ENCODE assay signal across 22 cellular contexts in the genomic region with DNA sequence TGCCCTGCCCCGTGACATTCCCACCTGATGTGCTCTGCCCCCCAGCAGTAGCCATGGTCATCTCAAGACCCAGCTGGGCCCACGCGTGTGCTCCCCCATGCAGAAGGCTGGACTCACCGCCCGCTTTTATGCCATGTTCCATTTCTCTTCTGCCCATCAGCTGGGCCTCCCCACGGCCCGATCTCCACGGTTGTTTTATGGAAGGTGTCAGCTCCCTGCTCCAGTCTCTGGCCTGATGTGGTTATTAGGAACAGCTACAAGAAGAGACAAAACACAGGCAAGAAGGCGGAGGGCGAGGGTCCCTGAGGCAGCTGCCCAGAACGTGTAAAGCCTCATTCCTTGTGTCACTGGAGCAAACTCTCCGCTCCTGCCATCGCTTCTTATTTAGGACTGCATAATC. TPM values are rescaled to one million over a fixed set of nuclear protein-coding genes. Genes with fewer than 3 reads are reported as not detected.
DNase-seq lines count a peak whose midpoint lies in the region; ATAC-seq and TF ChIP-seq lines count a peak whose summit lies in the region.
"Had no signal": no experiment of that assay in that cellular context is flagged by ENCODE, and none has a peak within 500 bp of the region (broad histone marks: within the 10 kb centered on the region; RNA-seq: fewer than 3 reads in every experiment).

No MANE protein-coding gene starts in this region.

- DNase-seq in GM23338 (ENCODE audit: low spot score) (no peak), nephron progenitor cell (no peak), retina (peak; percentile 44), PC-9 (no peak), amygdala (lab: John Stamatoyannopoulos, UW) (no peak), DMS114 treated with DMSO at 0.1 percent for 48 hours (lab: John Stamatoyannopoulos, UW; ENCODE audit: unreplicated experiment) (no peak)
- DNase-seq: CD4-positive, alpha-beta T cell; DMS 273 treated with DMSO at 0.1 percent for 48 hours; DMS53; DMS79 treated with DMSO at 0.1 percent for 48 hours; GF-D8; GOT3; HFFc6 had no signal

- H3K36me3 Mint-ChIP-seq in GM23338 (ENCODE audit: low read depth) (no peaks in the 10 kb centered on the region), brain (no peaks in the 10 kb centered on the region), nephron progenitor cell (ENCODE audit: low read depth) (peaks cover 3% of the 10 kb centered on the region)
- H3K36me3 Mint-ChIP-seq: CD14-positive monocyte; CD8-positive, alpha-beta memory T cell had no signal

- H3K4me1 Mint-ChIP-seq in GM23338, result peaks cover 13% of the 10 kb centered on the region
- H3K4me1 Mint-ChIP-seq in brain, result peaks cover 30% of the 10 kb centered on the region
- H3K4me1 Mint-ChIP-seq in nephron progenitor cell, result peaks cover 46% of the 10 kb centered on the region
- H3K4me1 Mint-ChIP-seq: B cell; CD14-positive monocyte; CD8-positive, alpha-beta memory T cell had no signal

- BruUV-seq in PC-9 (replicated peaks; lab: Mats Ljungman, UMichigan), result no TSS peak

- H3K27me3 ChIP-seq in GM23338 (ENCODE audit: insufficient read depth), result no peaks in the 10 kb centered on the region
- H3K27me3 ChIP-seq in PC-9 (ENCODE audit: insufficient read depth, low read depth), result peaks cover 94% of the 10 kb centered on the region
- H3K27me3 ChIP-seq: BLaER1 treated with 17β-estradiol and CSF1 and Interleukin-3, amounts not matched to agents 10 nM and 100 nM had no signal

- H2AFZ ChIP-seq in GM23338 (peak overlapping the region; percentile 80), PC-9 (no peak overlapping the region)

- ATAC-seq in GM23338, result no peak
- no peak for ATAC-seq in HG03280 (IDR thresholded peaks at IDR 0.05; ENCODE audit: unreplicated experiment)

- TF ChIP-seq CTCF in GM23338 (conservative IDR thresholded peaks at IDR 0.05; ENCODE audit: low read depth in 2 of 2), result no peak
- no peak for TF ChIP-seq CTCF in brain (conservative IDR thresholded peaks at IDR 0.05)
- TF ChIP-seq CTCF in nephron progenitor cell (IDR thresholded peaks at IDR 0.05), result no peak
- TF ChIP-seq CTCF in PC-9 (conservative IDR thresholded peaks at IDR 0.05), result no peak

- H3F3A ChIP-seq in GM23338 (replicated peaks; ENCODE audit: low read depth), result no peaks in the 10 kb centered on the region
- H3F3A ChIP-seq in PC-9 (ENCODE audit: insufficient read depth, low read depth), result no peaks in the 10 kb centered on the region

- no peak overlapping the region for H3K4me3 Mint-ChIP-seq in GM23338
- no peak overlapping the region for H3K4me3 Mint-ChIP-seq in brain
- H3K4me3 Mint-ChIP-seq in nephron progenitor cell, result no peak overlapping the region
- H3K4me3 Mint-ChIP-seq: B cell; CD14-positive monocyte; CD4-positive, alpha-beta T cell; HFFc6 had no signal

- POLR2A ChIA-PET in PC-9 (lab: Charles Lee; ENCODE audit: unreplicated experiment), result no interaction called here

- no peak overlapping the region for H3K27ac Mint-ChIP-seq in GM23338
- peak overlapping the region in 4 of 5 experiments; percentile 2 to 67 (median 32) for H3K27ac Mint-ChIP-seq in brain
- H3K27ac Mint-ChIP-seq in nephron progenitor cell, result peak overlapping the region; percentile 30
- H3K27ac Mint-ChIP-seq: B cell; CD14-positive monocyte; CD4-positive, alpha-beta T cell; HFFc6 had no signal

- CTCF ChIA-PET in PC-9 (lab: Charles Lee), result no interaction called here

- H3K27ac ChIP-seq in GM23338 (ENCODE audit: low read depth) (no peak overlapping the region), PC-9 (no peak overlapping the region)
- H3K27ac ChIP-seq: 22Rv1; BLaER1 treated with 17β-estradiol and CSF1 and Interleukin-3, amounts not matched to agents 10 nM and 100 nM had no signal

- H3K9me3 ChIP-seq in PC-9 (ENCODE audit: insufficient read depth, low read depth), result no peaks in the 10 kb centered on the region
- H3K9me3 ChIP-seq: BLaER1 treated with 17β-estradiol and CSF1 and Interleukin-3, amounts not matched to agents 10 nM and 100 nM; HAP-1 had no signal

- H3K4me1 ChIP-seq in GM23338 (ENCODE audit: insufficient read depth), result no peaks in the 10 kb centered on the region
- H3K4me1 ChIP-seq in PC-9 (replicated peaks; ENCODE audit: insufficient read depth), result no peaks in the 10 kb centered on the region
- H3K4me1 ChIP-seq: HAP-1 had no signal

- H3K79me2 ChIP-seq in GM23338 (replicated peaks; ENCODE audit: insufficient read depth), result no peaks in the 10 kb centered on the region
- no peaks in the 10 kb centered on the region for H3K79me2 ChIP-seq in PC-9 (ENCODE audit: low read depth)

- intact Hi-C loops in PC-9 (cut with micrococcal nuclease; ENCODE audit: unreplicated experiment), result no loop called here

- no peaks in the 10 kb centered on the region for H3K9me2 ChIP-seq in GM23338 (ENCODE audit: insufficient read depth)
- H3K9me2 ChIP-seq in PC-9 (ENCODE audit: insufficient read depth), result no peaks in the 10 kb centered on the region

- H3K27me3 Mint-ChIP-seq in GM23338 (ENCODE audit: insufficient read depth, low read depth, poor library complexity) (peaks cover 2% of the 10 kb centered on the region), brain (peaks cover 8% of the 10 kb centered on the region), nephron progenitor cell (ENCODE audit: low read depth, poor library complexity) (peaks cover 4% of the 10 kb centered on the region)
- H3K27me3 Mint-ChIP-seq: CD4-positive, alpha-beta T cell had no signal

- H3K4me2 ChIP-seq in GM23338, result no peak overlapping the region
- no peak overlapping the region for H3K4me2 ChIP-seq in PC-9
- H3K4me2 ChIP-seq: BLaER1 treated with 17β-estradiol and CSF1 and Interleukin-3, amounts not matched to agents 10 nM and 100 nM had no signal

- H3K36me3 ChIP-seq in GM23338 (ENCODE audit: insufficient read depth), result no peaks in the 10 kb centered on the region
- H3K36me3 ChIP-seq in PC-9 (ENCODE audit: low read depth), result no peaks in the 10 kb centered on the region
- H3K36me3 ChIP-seq: BLaER1 treated with 17β-estradiol and CSF1 and Interleukin-3, amounts not matched to agents 10 nM and 100 nM; HAP-1 had no signal

- no peaks in the 10 kb centered on the region for H4K20me1 ChIP-seq in GM23338 (replicated peaks; ENCODE audit: insufficient read depth)
- no peaks in the 10 kb centered on the region for H4K20me1 ChIP-seq in PC-9 (ENCODE audit: insufficient read depth)

- H3K9me3 Mint-ChIP-seq in GM23338 (no peaks in the 10 kb centered on the region), brain (peaks cover 0 to 2% (median 0%) of the 10 kb centered on the region in 5 experiments), nephron progenitor cell (peaks cover 2% of the 10 kb centered on the region)
- H3K9me3 Mint-ChIP-seq: CD14-positive monocyte; CD4-positive, alpha-beta T cell; CD8-positive, alpha-beta memory T cell; HFFc6 had no signal

- no peak overlapping the region for H3K4me3 ChIP-seq in GM23338
- no peak overlapping the region for H3K4me3 ChIP-seq in PC-9
- H3K4me3 ChIP-seq: BLaER1 treated with 17β-estradiol and CSF1 and Interleukin-3, amounts not matched to agents 10 nM and 100 nM; HAP-1 had no signal

TF ChIP-seq in GM23338, 12 proteins besides CTCF, POLR2A, EP300 and RAD21 (continues in another document):
- no peak for TF ChIP-seq EZH2phosphoT487 (IDR thresholded peaks at IDR 0.05; ENCODE audit: unreplicated experiment)
- TF ChIP-seq CREB1 (CRISPR knock-in tag; IDR thresholded peaks at IDR 0.05; ENCODE audit: low read depth), result no peak
- no peak for TF ChIP-seq JUNB (IDR thresholded peaks at IDR 0.05; ENCODE audit: unreplicated experiment)
- TF ChIP-seq ZNF114 (CRISPR knock-in tag; IDR thresholded peaks at IDR 0.05), result no peak
- TF ChIP-seq, protein P1, sequence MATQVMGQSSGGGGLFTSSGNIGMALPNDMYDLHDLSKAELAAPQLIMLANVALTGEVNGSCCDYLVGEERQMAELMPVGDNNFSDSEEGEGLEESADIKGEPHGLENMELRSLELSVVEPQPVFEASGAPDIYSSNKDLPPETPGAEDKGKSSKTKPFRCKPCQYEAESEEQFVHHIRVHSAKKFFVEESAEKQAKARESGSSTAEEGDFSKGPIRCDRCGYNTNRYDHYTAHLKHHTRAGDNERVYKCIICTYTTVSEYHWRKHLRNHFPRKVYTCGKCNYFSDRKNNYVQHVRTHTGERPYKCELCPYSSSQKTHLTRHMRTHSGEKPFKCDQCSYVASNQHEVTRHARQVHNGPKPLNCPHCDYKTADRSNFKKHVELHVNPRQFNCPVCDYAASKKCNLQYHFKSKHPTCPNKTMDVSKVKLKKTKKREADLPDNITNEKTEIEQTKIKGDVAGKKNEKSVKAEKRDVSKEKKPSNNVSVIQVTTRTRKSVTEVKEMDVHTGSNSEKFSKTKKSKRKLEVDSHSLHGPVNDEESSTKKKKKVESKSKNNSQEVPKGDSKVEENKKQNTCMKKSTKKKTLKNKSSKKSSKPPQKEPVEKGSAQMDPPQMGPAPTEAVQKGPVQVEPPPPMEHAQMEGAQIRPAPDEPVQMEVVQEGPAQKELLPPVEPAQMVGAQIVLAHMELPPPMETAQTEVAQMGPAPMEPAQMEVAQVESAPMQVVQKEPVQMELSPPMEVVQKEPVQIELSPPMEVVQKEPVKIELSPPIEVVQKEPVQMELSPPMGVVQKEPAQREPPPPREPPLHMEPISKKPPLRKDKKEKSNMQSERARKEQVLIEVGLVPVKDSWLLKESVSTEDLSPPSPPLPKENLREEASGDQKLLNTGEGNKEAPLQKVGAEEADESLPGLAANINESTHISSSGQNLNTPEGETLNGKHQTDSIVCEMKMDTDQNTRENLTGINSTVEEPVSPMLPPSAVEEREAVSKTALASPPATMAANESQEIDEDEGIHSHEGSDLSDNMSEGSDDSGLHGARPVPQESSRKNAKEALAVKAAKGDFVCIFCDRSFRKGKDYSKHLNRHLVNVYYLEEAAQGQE (IDR thresholded peaks at IDR 0.05; ENCODE audit: unreplicated experiment), result no peak
- no peak for TF ChIP-seq POLR2AphosphoS5 (IDR thresholded peaks at IDR 0.05; ENCODE audit: low read depth)
- TF ChIP-seq ZNF331 (CRISPR knock-in tag; IDR thresholded peaks at IDR 0.05; ENCODE audit: low read depth), result no peak
- TF ChIP-seq NANOG (IDR thresholded peaks at IDR 0.05; ENCODE audit: borderline replicate concordance), result no peak
- TF ChIP-seq, protein P2, sequence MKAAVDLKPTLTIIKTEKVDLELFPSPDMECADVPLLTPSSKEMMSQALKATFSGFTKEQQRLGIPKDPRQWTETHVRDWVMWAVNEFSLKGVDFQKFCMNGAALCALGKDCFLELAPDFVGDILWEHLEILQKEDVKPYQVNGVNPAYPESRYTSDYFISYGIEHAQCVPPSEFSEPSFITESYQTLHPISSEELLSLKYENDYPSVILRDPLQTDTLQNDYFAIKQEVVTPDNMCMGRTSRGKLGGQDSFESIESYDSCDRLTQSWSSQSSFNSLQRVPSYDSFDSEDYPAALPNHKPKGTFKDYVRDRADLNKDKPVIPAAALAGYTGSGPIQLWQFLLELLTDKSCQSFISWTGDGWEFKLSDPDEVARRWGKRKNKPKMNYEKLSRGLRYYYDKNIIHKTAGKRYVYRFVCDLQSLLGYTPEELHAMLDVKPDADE (IDR thresholded peaks at IDR 0.05), result no peak
- TF ChIP-seq STAT1 (IDR thresholded peaks at IDR 0.05; ENCODE audit: unreplicated experiment), result no peak
- TF ChIP-seq EZH2 (IDR thresholded peaks at IDR 0.05; ENCODE audit: low read depth, unreplicated experiment), result no peak

RNA-seq across cellular contexts. Expression of a gene that starts 50.2 kb away (rescaled TPM):
- 7.8 and 11.1 TPM in 2 replicates for total RNA-seq in GM23338 (2014; rRNA removed; shearing (Covaris generic))
- 3.2 and 3.9 TPM in 2 replicates for polyA plus RNA-seq in GM23338 (2016; fragmentation: Nextera tagmentation; extraction: Ambion mirVana)
- polyA plus RNA-seq in brain (ENCODE audit: insufficient read depth, low read depth, low replicate concordance), result 12.0 TPM
- not detected in 2 replicates for total RNA-seq in PC-9 (2021)
- total RNA-seq: G401, HFFc6 had no signal
- polyA plus RNA-seq: CD14-positive monocyte had no signal
